Comparison of ENCODE assay signal across 9 cellular contexts in genomic region chr22:45159652-45160462, GRCh38. TPM values are rescaled to one million over a fixed set of nuclear protein-coding genes. Genes with fewer than 3 reads are reported as not detected.
A peak's percentile ranks its signal among the peaks of the same experiment; 100 is the strongest.
DNase-seq lines count a peak whose midpoint lies in the region; ATAC-seq and TF ChIP-seq lines count a peak whose summit lies in the region.
"Had no signal": no experiment of that assay in that cellular context is flagged by ENCODE, and none has a peak within 500 bp of the region (broad histone marks: within the 10 kb centered on the region; RNA-seq: fewer than 3 reads in every experiment).

No MANE protein-coding gene starts in this region.

- no peak overlapping the region for H3K4ac ChIP-seq in mesendoderm (ENCODE audit: low read depth, low read length)

- H4K5ac ChIP-seq in mesendoderm (ENCODE audit: low read length) = no peak overlapping the region

- H3K56ac ChIP-seq in mesendoderm (ENCODE audit: low read length) = peak overlapping the region; percentile 22

- no CpG with 5 or more reads among the region's 5 CpGs for WGBS in mesendoderm (ENCODE audit: extremely low coverage, insufficient coverage, low lambda C conversion rate)

- peaks cover 12% of the 10 kb centered on the region for H3K79me1 ChIP-seq in mesendoderm (ENCODE audit: low read length)

- H3K9ac ChIP-seq in BLaER1 (no peak overlapping the region), mesendoderm (ENCODE audit: low read length) (no peak overlapping the region)

- H2BK120ac ChIP-seq in mesendoderm (ENCODE audit: low read depth, low read length) = no peak overlapping the region

- peaks cover 31% of the 10 kb centered on the region for H3K36me3 ChIP-seq in BLaER1
- peaks cover 3% of the 10 kb centered on the region for H3K36me3 ChIP-seq in brain microvascular endothelial cell (replicated peaks)
- H3K36me3 ChIP-seq in mesendoderm (ENCODE audit: control insufficient read depth, insufficient read depth, low read length) = peaks cover 3% of the 10 kb centered on the region

- H4K20me1 ChIP-seq in BLaER1 = peaks cover 10% of the 10 kb centered on the region

- H3K4me1 ChIP-seq in BLaER1 = peaks cover 54% of the 10 kb centered on the region
- H3K4me1 ChIP-seq in mesendoderm (ENCODE audit: control insufficient read depth, low read depth, low read length) = peaks cover 24% of the 10 kb centered on the region

- no peak overlapping the region for H2AK5ac ChIP-seq in mesendoderm (ENCODE audit: low read length)

- H3K9me3 ChIP-seq in BLaER1 = no peaks in the 10 kb centered on the region

- no peaks in the 10 kb centered on the region for H3K27me3 ChIP-seq in BLaER1
- H3K27me3 ChIP-seq in brain microvascular endothelial cell (replicated peaks) = no peaks in the 10 kb centered on the region
- no peaks in the 10 kb centered on the region for H3K27me3 ChIP-seq in mesendoderm (ENCODE audit: insufficient read depth, low read length, poor library complexity)

- H3K23ac ChIP-seq in mesendoderm (ENCODE audit: low read length) = no peak overlapping the region

- peaks cover 35% of the 10 kb centered on the region for H3K79me2 ChIP-seq in mesendoderm (ENCODE audit: control insufficient read depth, insufficient read depth, low read length)

- in situ Hi-C loops in brain microvascular endothelial cell (cut with HindIII; ENCODE audit: low pct_ligation_motif_present, low sequenced_read_pairs) = no loop called here

- no peak for ATAC-seq in GM18867 (IDR thresholded peaks at IDR 0.05; ENCODE audit: unreplicated experiment)
- no peak for ATAC-seq in HG03280 (IDR thresholded peaks at IDR 0.05; ENCODE audit: unreplicated experiment)
- no peak for ATAC-seq in GM19467 (IDR thresholded peaks at IDR 0.05; ENCODE audit: unreplicated experiment)

- TF ChIP-seq CTCF in brain microvascular endothelial cell (IDR thresholded peaks at IDR 0.05; ENCODE audit: low read depth, low read length, missing control alignments) = peak; percentile 13

- H2BK5ac ChIP-seq in mesendoderm (ENCODE audit: low read length) = no peak overlapping the region

- H3K18ac ChIP-seq in mesendoderm (ENCODE audit: low read length) = no peak overlapping the region

- H3K4me3 ChIP-seq in BLaER1 (no peak overlapping the region), brain microvascular endothelial cell (ENCODE audit: low read depth, low read length) (no peak overlapping the region), mesendoderm (ENCODE audit: low read length) (no peak overlapping the region)

- no peak overlapping the region for H4K8ac ChIP-seq in mesendoderm (ENCODE audit: low read depth, low read length)

- H3K4me2 ChIP-seq in BLaER1 = peak overlapping the region; percentile 55
- no peak overlapping the region for H3K4me2 ChIP-seq in mesendoderm (ENCODE audit: low read length)

- no peak overlapping the region for H2BK15ac ChIP-seq in mesendoderm (replicated peaks; ENCODE audit: low read depth)

- DNase-seq in HT-29 (ENCODE audit: low spot score) = peak; percentile 35
- DNase-seq in brain microvascular endothelial cell = no peak
- peak; percentile 89 for DNase-seq in mesendoderm
- no peak for DNase-seq in cerebellar cortex (ENCODE audit: low spot score)
- DNase-seq: cerebellar nuclear complex had no signal

- H3K27ac ChIP-seq in BLaER1 (no peak overlapping the region), brain microvascular endothelial cell (no peak overlapping the region), mesendoderm (ENCODE audit: low read depth, low read length) (peak overlapping the region; percentile 4)

RNA-seq across cellular contexts. Expression of gene NUP50, which starts 3.9 kb away (rescaled TPM):
- total RNA-seq in HT-29 (2014; rRNA removed; shearing (Covaris generic)) = 70.9 and 121 TPM in 2 replicates
- 68.7 TPM for polyA plus RNA-seq in mesendoderm (2013, experiment 1 of 2)
- polyA plus RNA-seq in mesendoderm (2013, experiment 2 of 2) = 68.1 TPM

Comparison
In these comparisons a context has a peak if more than half of its experiments do, and no peak if none do; other contexts are left out.
1. DNase-seq: peak in HT-29 (single experiment) and mesendoderm (single experiment); none in brain microvascular endothelial cell (single experiment) and cerebellar cortex (single experiment).